In the genomic region with DNA sequence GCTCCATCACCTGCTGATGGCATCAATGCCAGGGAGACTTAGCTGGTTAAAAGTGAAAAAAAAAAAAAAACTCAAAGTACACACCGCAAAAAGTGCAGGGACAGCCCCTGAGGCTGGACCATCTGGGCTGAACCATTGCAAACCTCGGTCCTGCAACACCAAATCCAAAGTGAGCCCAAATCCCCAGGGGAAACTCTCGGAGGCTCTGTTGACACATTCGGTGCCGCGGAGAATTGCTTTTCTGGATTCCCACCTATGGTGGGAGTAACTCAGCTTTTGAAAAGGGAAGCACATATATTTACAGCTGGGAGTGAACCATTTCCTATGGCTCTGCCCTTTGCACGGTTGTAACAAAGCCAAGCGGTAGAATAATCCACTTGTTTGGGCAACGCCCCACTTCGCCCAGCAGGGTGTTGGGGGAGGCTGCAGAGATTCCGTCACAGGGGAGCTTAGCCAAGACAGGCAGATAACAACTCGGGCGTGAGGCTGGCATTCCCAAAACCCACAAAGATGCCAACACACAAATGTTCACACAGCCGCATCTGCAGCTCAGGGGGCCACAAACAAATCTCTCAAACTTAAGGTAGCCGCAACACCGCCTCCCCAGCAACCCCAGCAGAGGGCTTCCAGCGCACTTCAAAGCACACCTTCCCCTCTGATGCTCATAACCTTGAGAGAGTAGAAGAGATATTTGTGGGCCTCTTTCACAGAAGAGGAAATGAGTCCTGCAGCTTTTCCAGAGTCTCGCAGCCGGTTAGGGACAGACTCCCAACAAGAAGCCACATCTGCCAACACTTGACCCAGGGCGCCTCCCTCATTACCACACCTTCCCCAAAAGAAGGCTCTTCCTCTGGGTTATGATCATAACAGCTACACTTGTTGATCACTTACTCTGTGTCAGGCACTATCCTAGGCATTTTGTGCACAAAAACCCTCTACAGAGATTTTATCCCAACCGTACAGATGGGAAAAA, we compare ENCODE assay signal across 12 cellular contexts. TPM values are rescaled to one million over a fixed set of nuclear protein-coding genes. Genes with fewer than 3 reads are reported as not detected.
DNase-seq lines count a peak whose midpoint lies in the region; ATAC-seq, FAIRE-seq and TF ChIP-seq lines count a peak whose summit lies in the region.
"Had no signal": no experiment of that assay in that cellular context is flagged by ENCODE, and none has a peak within 500 bp of the region (broad histone marks: within the 10 kb centered on the region; RNA-seq: fewer than 3 reads in every experiment).

No MANE protein-coding gene starts in this region.

- intact Hi-C loops in left ventricle myocardium superior (cut with micrococcal nuclease): no loop called here
- intact Hi-C loops in activated CD8-positive, alpha-beta T cell treated with anti-CD3 and anti-CD28 coated beads for 36 hours (cut with micrococcal nuclease): no loop called here

- H3K27ac Mint-ChIP-seq in endothelial cell (ENCODE audit: unreplicated experiment): no peak overlapping the region
- H3K27ac Mint-ChIP-seq in activated CD8-positive, alpha-beta T cell treated with anti-CD3 and anti-CD28 coated beads for 36 hours: no peak overlapping the region
- H3K27ac Mint-ChIP-seq: activated T-helper 2 cell treated with anti-CD3 and anti-CD28 coated beads, Interferon-gamma antibody, Interleukin-2, Interleukin-4, amounts not matched to agents 10 μg/mL and 5 μg/mL and 100 μg/mL, durations not matched to agents 14 hours and 24 hours and 36 hours had no signal

- CTCF ChIA-PET in activated CD8-positive, alpha-beta T cell treated with anti-CD3 and anti-CD28 coated beads for 36 hours (lab: Charles Lee): interaction anchor here (0.8 to 2.6 kb wide), 9 partner anchors 11 to 51 kb away, joined by 3 to 21 read pairs (median 3); no protein-coding TSS in a partner anchor

- peak overlapping the region; percentile 98 for H3K27ac ChIP-seq in OCI-LY3 (ENCODE audit: low read length)

- no peaks in the 10 kb centered on the region for H3K27me3 Mint-ChIP-seq in endothelial cell (ENCODE audit: unreplicated experiment)
- no peaks in the 10 kb centered on the region for H3K27me3 Mint-ChIP-seq in activated CD8-positive, alpha-beta T cell treated with anti-CD3 and anti-CD28 coated beads for 36 hours

- no peak overlapping the region for H2AFZ ChIP-seq in OCI-LY3 (ENCODE audit: low read depth, low read length)

- peaks cover 92% of the 10 kb centered on the region for H3K4me1 ChIP-seq in OCI-LY3 (ENCODE audit: low read length)

- DNase-seq in AG20443 (ENCODE audit: low spot score) (peak; percentile 5), GM18507 (ENCODE audit: extremely low spot score, insufficient read length, low read depth) (no peak), left ventricle myocardium superior (peak; percentile 49), endothelial cell (ENCODE audit: low spot score) (no peak), NOMO-1 treated with DMSO at 0.1 percent for 48 hours (lab: John Stamatoyannopoulos, UW; ENCODE audit: unreplicated experiment) (no peak)
- DNase-seq in activated CD8-positive, alpha-beta T cell treated with anti-CD3 and anti-CD28 coated beads for 36 hours: no peak
- DNase-seq: GDM1, glutamatergic neuron had no signal

- H3K36me3 Mint-ChIP-seq in endothelial cell (ENCODE audit: low read depth, unreplicated experiment): no peaks in the 10 kb centered on the region
- H3K36me3 Mint-ChIP-seq in activated CD8-positive, alpha-beta T cell treated with anti-CD3 and anti-CD28 coated beads for 36 hours (ENCODE audit: low read depth): peaks cover 41% of the 10 kb centered on the region

- H3K4me2 ChIP-seq in OCI-LY3 (ENCODE audit: low read length): peak overlapping the region; percentile 91
- H3K4me2 ChIP-seq: smooth muscle cell had no signal

- H4K20me1 ChIP-seq in OCI-LY3 (ENCODE audit: insufficient read depth, low read length): peaks cover 47% of the 10 kb centered on the region

- peaks cover 96% of the 10 kb centered on the region for H3K79me2 ChIP-seq in OCI-LY3 (ENCODE audit: low read length)

- H3K4me3 Mint-ChIP-seq in endothelial cell (ENCODE audit: unreplicated experiment): no peak overlapping the region
- no peak overlapping the region for H3K4me3 Mint-ChIP-seq in activated CD8-positive, alpha-beta T cell treated with anti-CD3 and anti-CD28 coated beads for 36 hours

- no peaks in the 10 kb centered on the region for H3K9me3 Mint-ChIP-seq in endothelial cell (ENCODE audit: unreplicated experiment)
- no peaks in the 10 kb centered on the region for H3K9me3 Mint-ChIP-seq in activated CD8-positive, alpha-beta T cell treated with anti-CD3 and anti-CD28 coated beads for 36 hours
- H3K9me3 Mint-ChIP-seq: activated T-helper 2 cell treated with anti-CD3 and anti-CD28 coated beads, Interferon-gamma antibody, Interleukin-2, Interleukin-4, amounts not matched to agents 10 μg/mL and 5 μg/mL and 100 μg/mL, durations not matched to agents 14 hours and 24 hours and 36 hours had no signal

- H3K4me1 Mint-ChIP-seq in endothelial cell (ENCODE audit: unreplicated experiment): no peaks in the 10 kb centered on the region
- peaks cover 47% of the 10 kb centered on the region for H3K4me1 Mint-ChIP-seq in activated CD8-positive, alpha-beta T cell treated with anti-CD3 and anti-CD28 coated beads for 36 hours (ENCODE audit: low read depth)

- POLR2A ChIA-PET in activated CD8-positive, alpha-beta T cell treated with anti-CD3 and anti-CD28 coated beads for 36 hours (lab: Charles Lee): interaction anchor here (0.8 to 2.3 kb wide), 6 partner anchors 11 to 72 kb away, joined by 3 to 11 read pairs (median 4); a partner anchor contains a TSS

- peaks cover 38% of the 10 kb centered on the region for H3K36me3 ChIP-seq in OCI-LY3 (replicated peaks; ENCODE audit: low read depth, low read length)

- H3K4me3 ChIP-seq in OCI-LY3 (ENCODE audit: low read length): peak overlapping the region; percentile 61
- H3K4me3 ChIP-seq: smooth muscle cell had no signal

- H3K27me3 ChIP-seq in OCI-LY3 (ENCODE audit: low read depth, low read length): no peaks in the 10 kb centered on the region

- peak; percentile 30 for TF ChIP-seq CTCF in OCI-LY3 (IDR thresholded peaks at IDR 0.05; ENCODE audit: low read depth, low read length)
- no peak for TF ChIP-seq CTCF in endothelial cell (IDR thresholded peaks at IDR 0.05; ENCODE audit: unreplicated experiment)
- no peak for TF ChIP-seq CTCF in activated CD8-positive, alpha-beta T cell treated with anti-CD3 and anti-CD28 coated beads for 36 hours (IDR thresholded peaks at IDR 0.05)

- peak overlapping the region; percentile 61 for H3K9ac ChIP-seq in OCI-LY3 (ENCODE audit: low read length)

- peak; percentile 81 for ATAC-seq in left ventricle myocardium superior
- ATAC-seq in HG02840 (IDR thresholded peaks at IDR 0.05; ENCODE audit: low FRiP score, unreplicated experiment): no peak
- no peak for ATAC-seq in activated CD8-positive, alpha-beta T cell treated with anti-CD3 and anti-CD28 coated beads for 36 hours

- peak; percentile 54 for FAIRE-seq in GM18507 (lab: Jason Lieb, UNC)

- H3K9me3 ChIP-seq in OCI-LY3 (ENCODE audit: insufficient read depth, low read length): peaks cover 5% of the 10 kb centered on the region; the same call in 1 of the 2 replicates

RNA-seq across cellular contexts. Expression of a gene that starts 11.4 kb away (rescaled TPM):
- total RNA-seq in left ventricle myocardium superior: 0.42 TPM
- total RNA-seq in endothelial cell (ENCODE audit: unreplicated experiment): 0.72 TPM
- 10 to 100 TPM; 37.7 to 39.0 TPM for total RNA-seq in activated CD8-positive, alpha-beta T cell treated with anti-CD3 and anti-CD28 coated beads for 36 hours
- total RNA-seq: smooth muscle cell had no signal

Comparison
In these comparisons a context has a peak if more than half of its experiments do, and no peak if none do; other contexts are left out.
1. DNase-seq: peak in AG20443 (single experiment) and left ventricle myocardium superior (single experiment); none in GM18507 (single experiment), endothelial cell (single experiment), activated CD8-positive, alpha-beta T cell treated with anti-CD3 and anti-CD28 coated beads for 36 hours (single experiment) and NOMO-1 treated with DMSO at 0.1 percent for 48 hours (single experiment).
2. RNA of a gene that starts 11.4 kb away (total RNA-seq): 37.7 to 39.0 TPM in activated CD8-positive, alpha-beta T cell treated with anti-CD3 and anti-CD28 coated beads for 36 hours; 0.72 TPM in endothelial cell (single experiment) and 0.42 TPM in left ventricle myocardium superior (single experiment); every median in the first group is over 10 times any median in the second.